In the genomic region with DNA sequence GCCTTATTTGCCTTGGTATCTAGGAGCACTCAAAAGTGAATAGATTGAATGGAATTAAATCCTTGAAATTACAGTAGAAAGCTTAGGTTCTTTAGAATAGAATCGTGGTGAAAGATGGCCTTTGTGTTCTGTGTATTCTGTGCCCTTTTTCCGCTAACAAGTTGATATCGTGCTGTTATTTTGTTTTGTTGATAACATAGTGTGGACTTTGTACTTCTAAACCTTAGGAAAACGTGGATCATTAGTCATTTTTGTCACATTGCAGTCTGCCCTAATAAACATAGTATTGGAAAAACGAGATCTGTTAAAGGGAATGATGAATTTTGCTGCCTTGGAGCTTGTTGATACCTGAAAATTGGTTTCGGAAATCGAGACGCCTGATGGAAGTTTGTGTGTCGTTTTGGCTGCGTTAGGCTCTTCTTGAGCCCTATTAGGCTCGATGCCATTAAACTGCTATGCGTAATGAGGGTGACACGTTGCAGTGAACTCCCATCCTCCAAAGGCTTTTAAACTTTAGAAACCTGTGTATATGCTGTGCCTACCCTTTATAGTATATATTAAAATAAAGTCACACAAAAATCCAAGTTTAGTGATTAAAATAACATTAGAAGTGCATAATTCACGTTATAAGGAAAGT, we compare ENCODE assay signal across 1 cellular context.
TF ChIP-seq lines count a peak whose summit lies in the region.

No MANE protein-coding gene starts in this region.

TF ChIP-seq in HepG2, 621 proteins besides CTCF, POLR2A, EP300 and RAD21 (continued from another document):
- TF ChIP-seq, protein P1, sequence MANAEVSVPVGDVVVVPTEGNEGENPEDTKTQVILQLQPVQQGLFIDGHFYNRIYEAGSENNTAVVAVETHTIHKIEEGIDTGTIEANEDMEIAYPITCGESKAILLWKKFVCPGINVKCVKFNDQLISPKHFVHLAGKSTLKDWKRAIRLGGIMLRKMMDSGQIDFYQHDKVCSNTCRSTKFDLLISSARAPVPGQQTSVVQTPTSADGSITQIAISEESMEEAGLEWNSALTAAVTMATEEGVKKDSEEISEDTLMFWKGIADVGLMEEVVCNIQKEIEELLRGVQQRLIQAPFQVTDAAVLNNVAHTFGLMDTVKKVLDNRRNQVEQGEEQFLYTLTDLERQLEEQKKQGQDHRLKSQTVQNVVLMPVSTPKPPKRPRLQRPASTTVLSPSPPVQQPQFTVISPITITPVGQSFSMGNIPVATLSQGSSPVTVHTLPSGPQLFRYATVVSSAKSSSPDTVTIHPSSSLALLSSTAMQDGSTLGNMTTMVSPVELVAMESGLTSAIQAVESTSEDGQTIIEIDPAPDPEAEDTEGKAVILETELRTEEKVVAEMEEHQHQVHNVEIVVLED (CRISPR knock-in tag; IDR thresholded peaks at IDR 0.05; ENCODE audit: borderline replicate concordance) = no peak
- TF ChIP-seq, protein P2, sequence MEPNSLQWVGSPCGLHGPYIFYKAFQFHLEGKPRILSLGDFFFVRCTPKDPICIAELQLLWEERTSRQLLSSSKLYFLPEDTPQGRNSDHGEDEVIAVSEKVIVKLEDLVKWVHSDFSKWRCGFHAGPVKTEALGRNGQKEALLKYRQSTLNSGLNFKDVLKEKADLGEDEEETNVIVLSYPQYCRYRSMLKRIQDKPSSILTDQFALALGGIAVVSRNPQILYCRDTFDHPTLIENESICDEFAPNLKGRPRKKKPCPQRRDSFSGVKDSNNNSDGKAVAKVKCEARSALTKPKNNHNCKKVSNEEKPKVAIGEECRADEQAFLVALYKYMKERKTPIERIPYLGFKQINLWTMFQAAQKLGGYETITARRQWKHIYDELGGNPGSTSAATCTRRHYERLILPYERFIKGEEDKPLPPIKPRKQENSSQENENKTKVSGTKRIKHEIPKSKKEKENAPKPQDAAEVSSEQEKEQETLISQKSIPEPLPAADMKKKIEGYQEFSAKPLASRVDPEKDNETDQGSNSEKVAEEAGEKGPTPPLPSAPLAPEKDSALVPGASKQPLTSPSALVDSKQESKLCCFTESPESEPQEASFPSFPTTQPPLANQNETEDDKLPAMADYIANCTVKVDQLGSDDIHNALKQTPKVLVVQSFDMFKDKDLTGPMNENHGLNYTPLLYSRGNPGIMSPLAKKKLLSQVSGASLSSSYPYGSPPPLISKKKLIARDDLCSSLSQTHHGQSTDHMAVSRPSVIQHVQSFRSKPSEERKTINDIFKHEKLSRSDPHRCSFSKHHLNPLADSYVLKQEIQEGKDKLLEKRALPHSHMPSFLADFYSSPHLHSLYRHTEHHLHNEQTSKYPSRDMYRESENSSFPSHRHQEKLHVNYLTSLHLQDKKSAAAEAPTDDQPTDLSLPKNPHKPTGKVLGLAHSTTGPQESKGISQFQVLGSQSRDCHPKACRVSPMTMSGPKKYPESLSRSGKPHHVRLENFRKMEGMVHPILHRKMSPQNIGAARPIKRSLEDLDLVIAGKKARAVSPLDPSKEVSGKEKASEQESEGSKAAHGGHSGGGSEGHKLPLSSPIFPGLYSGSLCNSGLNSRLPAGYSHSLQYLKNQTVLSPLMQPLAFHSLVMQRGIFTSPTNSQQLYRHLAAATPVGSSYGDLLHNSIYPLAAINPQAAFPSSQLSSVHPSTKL (CRISPR knock-in tag; IDR thresholded peaks at IDR 0.05) = 0 out of 2 replicates have a peak, but pooled peaks have one; percentile 42
- TF ChIP-seq ZNF337 (CRISPR knock-in tag; IDR thresholded peaks at IDR 0.05; ENCODE audit: borderline replicate concordance, low read depth) = no peak
- TF ChIP-seq SOX13 (IDR thresholded peaks at IDR 0.05) = no peak
- peak in 1 of 2 experiments; percentile 9; a peak in 1 of 4 replicates for TF ChIP-seq SOX13 (CRISPR knock-in tag; conservative IDR thresholded peaks at IDR 0.05 in 1 of 2, IDR thresholded peaks at IDR 0.05 in 1 of 2)
- no peak for TF ChIP-seq RCOR2 (CRISPR knock-in tag; IDR thresholded peaks at IDR 0.05)
- no peak for TF ChIP-seq ZNF20 (CRISPR knock-in tag; IDR thresholded peaks at IDR 0.05)
- no peak for TF ChIP-seq IKZF1 (IDR thresholded peaks at IDR 0.05)
- TF ChIP-seq, protein P3, sequence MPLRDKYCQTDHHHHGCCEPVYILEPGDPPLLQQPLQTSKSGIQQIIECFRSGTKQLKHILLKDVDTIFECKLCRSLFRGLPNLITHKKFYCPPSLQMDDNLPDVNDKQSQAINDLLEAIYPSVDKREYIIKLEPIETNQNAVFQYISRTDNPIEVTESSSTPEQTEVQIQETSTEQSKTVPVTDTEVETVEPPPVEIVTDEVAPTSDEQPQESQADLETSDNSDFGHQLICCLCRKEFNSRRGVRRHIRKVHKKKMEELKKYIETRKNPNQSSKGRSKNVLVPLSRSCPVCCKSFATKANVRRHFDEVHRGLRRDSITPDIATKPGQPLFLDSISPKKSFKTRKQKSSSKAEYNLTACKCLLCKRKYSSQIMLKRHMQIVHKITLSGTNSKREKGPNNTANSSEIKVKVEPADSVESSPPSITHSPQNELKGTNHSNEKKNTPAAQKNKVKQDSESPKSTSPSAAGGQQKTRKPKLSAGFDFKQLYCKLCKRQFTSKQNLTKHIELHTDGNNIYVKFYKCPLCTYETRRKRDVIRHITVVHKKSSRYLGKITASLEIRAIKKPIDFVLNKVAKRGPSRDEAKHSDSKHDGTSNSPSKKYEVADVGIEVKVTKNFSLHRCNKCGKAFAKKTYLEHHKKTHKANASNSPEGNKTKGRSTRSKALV (CRISPR knock-in tag; IDR thresholded peaks at IDR 0.05) = no peak
- no peak for TF ChIP-seq ZNF713 (CRISPR knock-in tag; IDR thresholded peaks at IDR 0.05)
- TF ChIP-seq GATAD2A (CRISPR knock-in tag; IDR thresholded peaks at IDR 0.05) = 0 out of 2 replicates have a peak, but pooled peaks have one; percentile 34
- no peak for TF ChIP-seq NR1H2 (CRISPR knock-in tag; IDR thresholded peaks at IDR 0.05; ENCODE audit: borderline replicate concordance, low read depth)
- TF ChIP-seq KLF6 (CRISPR knock-in tag; IDR thresholded peaks at IDR 0.05) = no peak
- no peak for TF ChIP-seq DMAP1 (CRISPR knock-in tag; IDR thresholded peaks at IDR 0.05)
